9 cellular contexts compared by ENCODE assay signal in genomic region chr10:50216894-50217293, GRCh38. TPM values are rescaled to one million over a fixed set of nuclear protein-coding genes. Genes with fewer than 3 reads are reported as not detected.
A peak's percentile ranks its signal among the peaks of the same experiment; 100 is the strongest.
DNase-seq lines count a peak whose midpoint lies in the region; ATAC-seq and TF ChIP-seq lines count a peak whose summit lies in the region.
"Had no signal": no experiment of that assay in that cellular context is flagged by ENCODE, and none has a peak within 500 bp of the region (broad histone marks: within the 10 kb centered on the region; RNA-seq: fewer than 3 reads in every experiment).

No MANE protein-coding gene starts in this region.

- CTCF ChIA-PET in WTC11 (lab: Charles Lee): interaction anchor here (1.3 kb wide), 1 partner anchor 59 kb away, joined by 3 read pairs; no protein-coding TSS in a partner anchor

- DNase-seq in GM04504 (ENCODE audit: low read depth) (peak; percentile 13), NCI-H128 (lab: John Stamatoyannopoulos, UW; ENCODE audit: unreplicated experiment) (peak; percentile 2), WTC11 (ENCODE audit: low spot score) (no peak), GDM1 (lab: John Stamatoyannopoulos, UW) (no peak)
- no peak for DNase-seq in naive thymus-derived CD8-positive, alpha-beta T cell
- no peak for DNase-seq in activated CD4-positive, alpha-beta T cell treated with anti-CD3 and anti-CD28 coated beads, Interleukin-2, amount 10 ng/mL, durations not matched to agents 24 days and 14 days
- DNase-seq: central memory CD4-positive, alpha-beta T cell had no signal

- no peak overlapping the region for H3K9ac ChIP-seq in liver (ENCODE audit: low read depth in 1 of 2, low read length in 2 of 2)

- 26% methylated on average over 3 of the region's 3 CpGs for WGBS in liver

- H3K36me3 ChIP-seq in liver (ENCODE audit: control insufficient read depth in 4 of 4, insufficient read depth in 3 of 4, low read depth in 1 of 4, low read length in 3 of 4): no peaks in the 10 kb centered on the region

- H3K4me3 ChIP-seq in liver (ENCODE audit: low read depth in 1 of 3, low read length in 3 of 3): no peak overlapping the region

- no peaks in the 10 kb centered on the region for H3K27me3 Mint-ChIP-seq in WTC11 (ENCODE audit: low read depth)
- H3K27me3 Mint-ChIP-seq in naive thymus-derived CD8-positive, alpha-beta T cell: peaks cover 8 to 20% (median 11%) of the 10 kb centered on the region in 5 donors
- H3K27me3 Mint-ChIP-seq in activated CD4-positive, alpha-beta T cell treated with anti-CD3 and anti-CD28 coated beads, Interleukin-2, amount 10 ng/mL, durations not matched to agents 24 days and 14 days: peaks cover 24% of the 10 kb centered on the region

- TF ChIP-seq CTCF in WTC11 (IDR thresholded peaks at IDR 0.05): no peak
- no peak for TF ChIP-seq CTCF in liver (IDR thresholded peaks at IDR 0.05; ENCODE audit: low read depth, low read length, missing input control)

- TF ChIP-seq RAD21 in liver (IDR thresholded peaks at IDR 0.05): no peak

- H3K9me3 ChIP-seq in liver (ENCODE audit: control insufficient read depth in 4 of 4, low read length in 3 of 4): no peaks in the 10 kb centered on the region

- peak overlapping the region; percentile 79 for H3K27ac Mint-ChIP-seq in WTC11
- H3K27ac Mint-ChIP-seq in naive thymus-derived CD8-positive, alpha-beta T cell: no peak overlapping the region
- H3K27ac Mint-ChIP-seq in activated CD4-positive, alpha-beta T cell treated with anti-CD3 and anti-CD28 coated beads, Interleukin-2, amount 10 ng/mL, durations not matched to agents 24 days and 14 days: no peak overlapping the region

- H3K36me3 Mint-ChIP-seq in WTC11: peaks cover 4% of the 10 kb centered on the region; the same call in 1 of the 2 replicates
- no peaks in the 10 kb centered on the region for H3K36me3 Mint-ChIP-seq in naive thymus-derived CD8-positive, alpha-beta T cell
- no peaks in the 10 kb centered on the region for H3K36me3 Mint-ChIP-seq in activated CD4-positive, alpha-beta T cell treated with anti-CD3 and anti-CD28 coated beads, Interleukin-2, amount 10 ng/mL, durations not matched to agents 24 days and 14 days (ENCODE audit: low read depth)

- H3K27ac ChIP-seq in liver (ENCODE audit: low read depth in 1 of 2, low read length in 2 of 2): peak overlapping the region in 1 of 2 donors; percentile 17

- ATAC-seq in WTC11 (peak; percentile 100), GM21526 (IDR thresholded peaks at IDR 0.05; ENCODE audit: low FRiP score, unreplicated experiment) (no peak)
- no peak for ATAC-seq in naive thymus-derived CD8-positive, alpha-beta T cell

- H3K4me1 ChIP-seq in liver (ENCODE audit: control insufficient read depth in 4 of 4, insufficient read depth in 4 of 4, low read length in 3 of 4): peaks cover 0 to 10% (median 4%) of the 10 kb centered on the region in 4 donors

- intact Hi-C loops in activated CD4-positive, alpha-beta T cell treated with anti-CD3 and anti-CD28 coated beads, Interleukin-2, amount 10 ng/mL, durations not matched to agents 24 days and 14 days (cut with micrococcal nuclease): no loop called here

- POLR2A ChIA-PET in WTC11 (lab: Charles Lee): no interaction called here
- POLR2A ChIA-PET in naive thymus-derived CD8-positive, alpha-beta T cell (lab: Charles Lee): no interaction called here

- no peaks in the 10 kb centered on the region for H3K27me3 ChIP-seq in liver (ENCODE audit: control insufficient read depth in 4 of 4, insufficient read depth in 4 of 4, low read length in 3 of 4)

- peaks cover 9% of the 10 kb centered on the region for H3K4me1 Mint-ChIP-seq in WTC11
- no peaks in the 10 kb centered on the region for H3K4me1 Mint-ChIP-seq in naive thymus-derived CD8-positive, alpha-beta T cell
- H3K4me1 Mint-ChIP-seq in activated CD4-positive, alpha-beta T cell treated with anti-CD3 and anti-CD28 coated beads, Interleukin-2, amount 10 ng/mL, durations not matched to agents 24 days and 14 days: no peaks in the 10 kb centered on the region

- peaks cover 13% of the 10 kb centered on the region for H3K9me3 Mint-ChIP-seq in WTC11
- peaks cover 0 to 3% (median 0%) of the 10 kb centered on the region in 9 donors for H3K9me3 Mint-ChIP-seq in naive thymus-derived CD8-positive, alpha-beta T cell
- H3K9me3 Mint-ChIP-seq in activated CD4-positive, alpha-beta T cell treated with anti-CD3 and anti-CD28 coated beads, Interleukin-2, amount 10 ng/mL, durations not matched to agents 24 days and 14 days: no peaks in the 10 kb centered on the region

- no peak overlapping the region for H3K4me3 Mint-ChIP-seq in WTC11
- H3K4me3 Mint-ChIP-seq in naive thymus-derived CD8-positive, alpha-beta T cell: no peak overlapping the region
- H3K4me3 Mint-ChIP-seq in activated CD4-positive, alpha-beta T cell treated with anti-CD3 and anti-CD28 coated beads, Interleukin-2, amount 10 ng/mL, durations not matched to agents 24 days and 14 days: no peak overlapping the region

TF ChIP-seq in WTC11, 78 proteins besides CTCF, POLR2A, EP300 and RAD21:
- TF ChIP-seq ZNF263 (CRISPR knock-in tag; IDR thresholded peaks at IDR 0.05; ENCODE audit: low read depth) (no peak), ATF2 (CRISPR knock-in tag; IDR thresholded peaks at IDR 0.05; ENCODE audit: borderline replicate concordance, low read depth) (no peak), CDX4 (CRISPR knock-in tag; IDR thresholded peaks at IDR 0.05; ENCODE audit: borderline replicate concordance) (no peak), OVOL2 (CRISPR knock-in tag; IDR thresholded peaks at IDR 0.05; ENCODE audit: borderline replicate concordance) (no peak), IRF1 (CRISPR knock-in tag; IDR thresholded peaks at IDR 0.05) (no peak)

TF ChIP-seq in liver, 16 proteins besides CTCF, POLR2A, EP300 and RAD21:
- TF ChIP-seq HNF4A (conservative IDR thresholded peaks at IDR 0.05) (no peak), EGR1 (IDR thresholded peaks at IDR 0.05; ENCODE audit: low read depth in 2 of 2) (no peak), FOXA2 (IDR thresholded peaks at IDR 0.05) (no peak), TAF1 (conservative IDR thresholded peaks at IDR 0.05) (no peak), YY1 (IDR thresholded peaks at IDR 0.05) (peak; percentile 79), ZBTB33 (IDR thresholded peaks at IDR 0.05) (peak; percentile 18), JUND (IDR thresholded peaks at IDR 0.05) (no peak)

RNA-seq across cellular contexts. Expression of gene ASAH2, which starts 34.4 kb away (rescaled TPM):
- 2.3 to 5.9 TPM (median 4.1 TPM) in 3 replicates for total RNA-seq in WTC11 (2021)
- 1 to 10 TPM in 1 of 2 donors, under 1 TPM in 1; 0.75 to 1.0 TPM for total RNA-seq in liver
- polyA plus RNA-seq in liver: 1 to 10 TPM; 1.0 to 3.0 TPM
- total RNA-seq in naive thymus-derived CD8-positive, alpha-beta T cell: 1 to 10 TPM; 4.3 to 6.7 TPM
- polyA plus RNA-seq in naive thymus-derived CD8-positive, alpha-beta T cell: 1 to 10 TPM; 1.8 to 3.3 (median 2.6) TPM
- 4.6 and 5.2 TPM in 2 replicates for total RNA-seq in activated CD4-positive, alpha-beta T cell treated with anti-CD3 and anti-CD28 coated beads, Interleukin-2, amount 10 ng/mL, durations not matched to agents 24 days and 14 days

Comparison
In these comparisons a context has a peak if more than half of its experiments do, and no peak if none do; other contexts are left out.
1. DNase-seq: peak in GM04504 (single experiment) and NCI-H128 (single experiment); none in WTC11 (single experiment), naive thymus-derived CD8-positive, alpha-beta T cell (0 of 10), activated CD4-positive, alpha-beta T cell treated with anti-CD3 and anti-CD28 coated beads, Interleukin-2, amount 10 ng/mL, durations not matched to agents 24 days and 14 days (single experiment) and GDM1 (single experiment).